31 cellular contexts compared by ENCODE assay signal in the genomic region with DNA sequence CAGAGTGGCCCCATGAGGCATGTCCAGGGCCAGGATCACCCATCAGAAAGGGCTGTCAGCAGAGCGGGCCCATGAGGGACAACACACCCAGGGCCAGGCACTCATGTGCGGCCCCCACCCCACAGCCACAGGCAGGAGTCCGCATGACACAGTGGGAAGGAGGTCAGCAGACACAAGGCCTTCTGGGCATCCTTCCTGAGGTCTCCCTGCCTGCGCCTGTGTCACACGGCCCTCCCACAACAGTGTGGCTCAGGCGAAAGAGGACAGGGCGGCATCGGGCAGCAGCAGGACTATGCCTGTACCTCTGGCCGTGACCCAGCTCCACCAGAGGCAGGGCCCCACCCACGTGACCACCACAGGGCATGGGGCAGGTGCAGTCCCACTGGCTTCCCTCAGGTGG.
"Had no signal": no experiment of that assay in that cellular context is flagged by ENCODE, and none has a peak within 500 bp of the region (broad histone marks: within the 10 kb centered on the region; RNA-seq: fewer than 3 reads in every experiment).

No MANE protein-coding gene starts in this region.

- DNase-seq: activated B cell treated with CpG ODN at 0.5 μM for 24 hours; activated CD4-positive, alpha-beta T cell treated with anti-CD3 and anti-CD28 coated beads for 48 hours; activated CD4-positive, alpha-beta T cell treated with anti-CD3 and anti-CD28 coated beads, Interleukin-2, amount 50 U/mL, for 1 hour; activated CD4-positive, alpha-beta T cell treated with anti-CD3 and anti-CD28 coated beads, Interleukin-2, amount 50 U/mL, for 48 hours; activated CD8-positive, alpha-beta memory T cell treated with anti-CD3 and anti-CD28 coated beads, Interleukin-2, amount 50 U/mL, for 48 hours; activated gamma-delta T cell; activated naive CD4-positive, alpha-beta T cell treated with anti-CD3 and anti-CD28 coated beads, Interleukin-2, amount 50 U/mL, for 16 hours; activated naive CD4-positive, alpha-beta T cell treated with Interleukin-2 at 50 U/mL for 16 hours; activated T-cell treated with anti-CD3 and anti-CD28 coated beads for 4 hours; activated T-cell treated with anti-CD3 and anti-CD28 coated beads, Interleukin-2, amount 50 U/mL, for 24 hours; activated T-cell treated with anti-CD3 and anti-CD28 coated beads, Interleukin-2, amount 50 U/mL, for 72 hours; amniotic stem cell; anterior cingulate cortex; brain microvascular endothelial cell; central memory CD4-positive, alpha-beta T cell; cerebellar nuclear complex; colonic mucosa; effector CD8-positive, alpha-beta T cell; foreskin keratinocyte; heart right ventricle; T-helper 1 cell; T-helper 17 cell; T1000; WERI-Rb-1 had no signal

- H3K27me3 Mint-ChIP-seq: activated B cell treated with CpG ODN at 0.5 μM for 24 hours; activated naive CD8-positive, alpha-beta T cell; activated T-cell treated with anti-CD3 and anti-CD28 coated beads, Interleukin-2, amount 50 U/mL, for 24 hours; T-helper 17 cell had no signal

- H3K4me1 ChIP-seq: colonic mucosa, esophagus muscularis mucosa, foreskin keratinocyte, gastroesophageal sphincter, heart right ventricle had no signal

- H3K27ac Mint-ChIP-seq: activated B cell treated with CpG ODN at 0.5 μM for 24 hours; activated naive CD8-positive, alpha-beta T cell; activated T-cell treated with anti-CD3 and anti-CD28 coated beads, Interleukin-2, amount 50 U/mL, for 24 hours; activated T-cell treated with anti-CD3 and anti-CD28 coated beads, Interleukin-2, amount 50 U/mL, for 72 hours; T-helper 17 cell; T-helper 2 cell treated with Interferon-gamma antibody and Interleukin-4, amounts not matched to agents 5 μg/mL and 100 μg/mL, for 36 hours had no signal

- H2AFZ ChIP-seq: hepatocyte had no signal

- H3K4me1 Mint-ChIP-seq: activated B cell treated with CpG ODN at 0.5 μM for 24 hours had no signal

- H3K79me2 ChIP-seq: hepatocyte had no signal

- H3K4me3 ChIP-seq: colonic mucosa, esophagus muscularis mucosa, gastroesophageal sphincter, heart right ventricle, hepatocyte had no signal

- H3K27me3 ChIP-seq: brain microvascular endothelial cell, colonic mucosa, esophagus muscularis mucosa, foreskin keratinocyte, gastroesophageal sphincter, heart right ventricle, hepatocyte had no signal

- ATAC-seq: activated CD4-positive, CD25-positive, alpha-beta regulatory T cell treated with anti-CD3 and anti-CD28 coated beads, Interleukin-2, amount 50 U/mL, for 24 hours; activated T-cell treated with anti-CD3 and anti-CD28 coated beads, Interleukin-2, amount 50 U/mL, for 72 hours; foreskin keratinocyte; gastroesophageal sphincter; T-helper 17 cell had no signal

- H3K36me3 ChIP-seq: brain microvascular endothelial cell, colonic mucosa had no signal

- FAIRE-seq: astrocyte had no signal

- H3K4me2 ChIP-seq: hepatocyte had no signal

- H3K9me3 Mint-ChIP-seq: activated B cell treated with CpG ODN at 0.5 μM for 24 hours; activated T-cell treated with anti-CD3 and anti-CD28 coated beads, Interleukin-2, amount 50 U/mL, for 24 hours; activated T-cell treated with anti-CD3 and anti-CD28 coated beads, Interleukin-2, amount 50 U/mL, for 72 hours; T-helper 2 cell treated with Interferon-gamma antibody and Interleukin-4, amounts not matched to agents 5 μg/mL and 100 μg/mL, for 36 hours had no signal

- H3K27ac ChIP-seq: brain microvascular endothelial cell, colonic mucosa, esophagus muscularis mucosa, foreskin keratinocyte, gastroesophageal sphincter, heart right ventricle, hepatocyte, WERI-Rb-1 had no signal

- H3K9me3 ChIP-seq: colonic mucosa, esophagus muscularis mucosa, gastroesophageal sphincter, heart right ventricle had no signal

- H3K4me3 Mint-ChIP-seq: activated B cell treated with CpG ODN at 0.5 μM for 24 hours; activated naive CD8-positive, alpha-beta T cell; activated T-cell treated with anti-CD3 and anti-CD28 coated beads, Interleukin-2, amount 50 U/mL, for 24 hours; activated T-cell treated with anti-CD3 and anti-CD28 coated beads, Interleukin-2, amount 50 U/mL, for 72 hours; T-helper 17 cell; T-helper 2 cell treated with Interferon-gamma antibody and Interleukin-4, amounts not matched to agents 5 μg/mL and 100 μg/mL, for 36 hours had no signal
